19 cellular contexts compared by ENCODE assay signal in genomic region chr22:20881231-20881630, GRCh38. TPM values are rescaled to one million over a fixed set of nuclear protein-coding genes. Genes with fewer than 3 reads are reported as not detected.
A peak's percentile ranks its signal among the peaks of the same experiment; 100 is the strongest.
DNase-seq lines count a peak whose midpoint lies in the region; ATAC-seq and TF ChIP-seq lines count a peak whose summit lies in the region.
"Had no signal": no experiment of that assay in that cellular context is flagged by ENCODE, and none has a peak within 500 bp of the region (broad histone marks: within the 10 kb centered on the region; RNA-seq: fewer than 3 reads in every experiment).

No MANE protein-coding gene starts in this region.

- no peak for ATAC-seq in stimulated activated effector memory CD8-positive, alpha-beta T cell treated with anti-CD3 and anti-CD28 coated beads, Interleukin-12 subunit alpha, Interleukin-12 subunit beta, amount 100 ng/mL, for 72 hours
- no peak for ATAC-seq in HG02970 (IDR thresholded peaks at IDR 0.05; ENCODE audit: low FRiP score, unreplicated experiment)
- ATAC-seq: Right ventricle myocardium inferior had no signal

- H3K27ac ChIP-seq in PC-9 (peak overlapping the region; percentile 78), epithelial cell of prostate (peak overlapping the region; percentile 41)

- H3K36me3 ChIP-seq in PC-9 (ENCODE audit: low read depth) (no peaks in the 10 kb centered on the region; the same call in 1 of the 2 replicates), H7 (replicated peaks; ENCODE audit: control insufficient read depth, insufficient read depth, low read length) (peaks cover 2% of the 10 kb centered on the region)

- peak overlapping the region; percentile 38 for H3K27ac Mint-ChIP-seq in stimulated activated effector memory CD8-positive, alpha-beta T cell treated with anti-CD3 and anti-CD28 coated beads, Interleukin-12 subunit alpha, Interleukin-12 subunit beta, amount 100 ng/mL, for 72 hours

- peaks cover 11% of the 10 kb centered on the region for H3K4me1 Mint-ChIP-seq in stimulated activated effector memory CD8-positive, alpha-beta T cell treated with anti-CD3 and anti-CD28 coated beads, Interleukin-12 subunit alpha, Interleukin-12 subunit beta, amount 100 ng/mL, for 72 hours

- no peaks in the 10 kb centered on the region for H3K9me2 ChIP-seq in PC-9 (ENCODE audit: insufficient read depth)
- H3K9me2 ChIP-seq: SK-N-SH had no signal

- 0 out of 2 replicates have a peak overlapping the region, but pooled peaks have one; percentile 68 for H2AFZ ChIP-seq in PC-9

- DNase-seq in HCEC 1CT (peak; percentile 11), PC-9 (peak; percentile 59 to 78), epithelial cell of prostate (ENCODE audit: low read depth, low spot score) (peak; percentile 12), COR-L47 (lab: John Stamatoyannopoulos, UW) (no peak), H7 (no peak), SIG-M5 treated with dmso at 0.1 percent for 504 hours (lab: John Stamatoyannopoulos, UW; ENCODE audit: unreplicated experiment) (no peak)
- no peak for DNase-seq in stimulated activated effector memory CD8-positive, alpha-beta T cell treated with anti-CD3 and anti-CD28 coated beads, Interleukin-12 subunit alpha, Interleukin-12 subunit beta, amount 100 ng/mL, for 72 hours (ENCODE audit: low spot score in 2 of 2)
- DNase-seq: ACHN; BE2C; CD4-positive, alpha-beta memory T cell; DMS 273 treated with DMSO at 0.1 percent for 48 hours; NCI-H1048; NCI-H345; NCI-H526 treated with DMSO at 0.1 percent for 48 hours; NK-92 treated with Interleukin-12 subunit alpha and Interleukin-12 subunit beta, amount 100 ng/mL, for 24 hours; OCI-M1; SK-N-SH had no signal

- H3K27me3 ChIP-seq in PC-9 (ENCODE audit: insufficient read depth, low read depth) (no peaks in the 10 kb centered on the region), H7 (ENCODE audit: control insufficient read depth, insufficient read depth, low read length) (no peaks in the 10 kb centered on the region)
- H3K27me3 ChIP-seq: BE2C had no signal

- H4K20me1 ChIP-seq in PC-9 (ENCODE audit: insufficient read depth), result peaks cover 3% of the 10 kb centered on the region; the same call in 1 of the 2 replicates

- peak overlapping the region; percentile 62 for H3K4me2 ChIP-seq in PC-9
- H3K4me2 ChIP-seq: SK-N-SH had no signal

- no peak overlapping the region for H3K4me3 Mint-ChIP-seq in stimulated activated effector memory CD8-positive, alpha-beta T cell treated with anti-CD3 and anti-CD28 coated beads, Interleukin-12 subunit alpha, Interleukin-12 subunit beta, amount 100 ng/mL, for 72 hours
- H3K4me3 Mint-ChIP-seq: CD4-positive, alpha-beta memory T cell had no signal

- no peaks in the 10 kb centered on the region for H3K79me2 ChIP-seq in PC-9 (ENCODE audit: low read depth)

- H3K4me3 ChIP-seq in PC-9 (no peak overlapping the region), H7 (ENCODE audit: insufficient read depth, low read depth, low read length) (no peak overlapping the region)

- POLR2A ChIA-PET in PC-9 (lab: Charles Lee; ENCODE audit: unreplicated experiment), result interaction anchor here (0.6 to 0.7 kb wide), 4 partner anchors 50 to 916 kb away, joined by 3 to 10 read pairs (median 8); no protein-coding TSS in a partner anchor

- H3K36me3 Mint-ChIP-seq in stimulated activated effector memory CD8-positive, alpha-beta T cell treated with anti-CD3 and anti-CD28 coated beads, Interleukin-12 subunit alpha, Interleukin-12 subunit beta, amount 100 ng/mL, for 72 hours, result peaks cover 74% of the 10 kb centered on the region

- no peaks in the 10 kb centered on the region for H3K9me3 Mint-ChIP-seq in stimulated activated effector memory CD8-positive, alpha-beta T cell treated with anti-CD3 and anti-CD28 coated beads, Interleukin-12 subunit alpha, Interleukin-12 subunit beta, amount 100 ng/mL, for 72 hours
- H3K9me3 Mint-ChIP-seq: CD4-positive, alpha-beta memory T cell had no signal

- H3K9me3 ChIP-seq in PC-9 (ENCODE audit: insufficient read depth, low read depth), result no peaks in the 10 kb centered on the region
- H3K9me3 ChIP-seq: BE2C, SK-N-SH had no signal

- intact Hi-C loops in PC-9 (cut with micrococcal nuclease; ENCODE audit: unreplicated experiment), result loop anchor here (10.0 kb wide), 1 partner anchor 224 kb away; no protein-coding TSS in a partner anchor

- H3K4me1 ChIP-seq in PC-9 (replicated peaks; ENCODE audit: insufficient read depth), result peaks cover 33% of the 10 kb centered on the region

- no TSS peak for BruUV-seq in PC-9 (replicated peaks; lab: Mats Ljungman, UMichigan)

- no peak for TF ChIP-seq CTCF in PC-9 (conservative IDR thresholded peaks at IDR 0.05)

- CTCF ChIA-PET in PC-9 (lab: Charles Lee), result no interaction called here

- peaks cover 32% of the 10 kb centered on the region; the same call in 1 of the 2 replicates for H3F3A ChIP-seq in PC-9 (ENCODE audit: insufficient read depth, low read depth)

RNA-seq across cellular contexts. Expression of gene SNAP29, which starts 22.4 kb away (rescaled TPM):
- 13.5 and 17.8 TPM in 2 replicates for total RNA-seq in PC-9 (2021)
- 4.3 TPM in 2 replicates for total RNA-seq in H7 (2014; rRNA removed; shearing (Covaris generic))

RNA-seq across cellular contexts. Expression of gene PI4KA, which starts 22.6 kb away (rescaled TPM):
- 24.7 and 27.9 TPM in 2 replicates for total RNA-seq in PC-9 (2021)
- 28.4 and 28.5 TPM in 2 replicates for total RNA-seq in H7 (2014; rRNA removed; shearing (Covaris generic))

RNA-seq across cellular contexts. Expression of gene CRKL, which starts 36.0 kb away (rescaled TPM):
- 45.8 and 49.7 TPM in 2 replicates for total RNA-seq in PC-9 (2021)
- total RNA-seq in H7 (2014; rRNA removed; shearing (Covaris generic)), result 70.6 and 71.5 TPM in 2 replicates

Comparison
In these comparisons a context has a peak if more than half of its experiments do, and no peak if none do; other contexts are left out.
1. DNase-seq: peak in HCEC 1CT (single experiment), PC-9 (2 of 2) and epithelial cell of prostate (single experiment); none in stimulated activated effector memory CD8-positive, alpha-beta T cell treated with anti-CD3 and anti-CD28 coated beads, Interleukin-12 subunit alpha, Interleukin-12 subunit beta, amount 100 ng/mL, for 72 hours (0 of 2), COR-L47 (single experiment), H7 (single experiment) and SIG-M5 treated with dmso at 0.1 percent for 504 hours (single experiment).